In genomic region chr2:68483011-68483410, GRCh38 we compare ENCODE assay signal across 15 cellular contexts.
"Had no signal": no experiment of that assay in that cellular context is flagged by ENCODE, and none has a peak within 500 bp of the region (broad histone marks: within the 10 kb centered on the region; RNA-seq: fewer than 3 reads in every experiment).

No MANE protein-coding gene starts in this region.

- H3K36me3 ChIP-seq: esophagus squamous epithelium, gastroesophageal sphincter had no signal

- H3K4me3 ChIP-seq: esophagus squamous epithelium, gastroesophageal sphincter, lung had no signal

- H3K4me1 Mint-ChIP-seq: nephron progenitor cell had no signal

- H3K4me3 Mint-ChIP-seq: naive thymus-derived CD4-positive, alpha-beta T cell; nephron progenitor cell had no signal

- DNase-seq: effector memory CD4-positive, alpha-beta T cell; esophagus squamous epithelium; glutamatergic neuron; left colon; left ventricle myocardium superior; naive thymus-derived CD4-positive, alpha-beta T cell; nephron progenitor cell; posterior cingulate gyrus; small intestine; stimulated activated CD4-positive, alpha-beta T cell treated with anti-CD3 and anti-CD28 coated beads, Interleukin-12 subunit alpha, Interleukin-12 subunit beta, amount 100 ng/mL, for 4 hours; stimulated activated naive CD4-positive, alpha-beta T cell treated with Interleukin-2 at 50 U/mL for 16 hours; trophoblast cell had no signal

- H3K27ac ChIP-seq: epithelial cell of prostate, esophagus squamous epithelium, gastroesophageal sphincter had no signal

- H3K9me3 ChIP-seq: esophagus squamous epithelium, gastroesophageal sphincter had no signal

- H3K27ac Mint-ChIP-seq: naive thymus-derived CD4-positive, alpha-beta T cell; nephron progenitor cell had no signal

- H3K36me3 Mint-ChIP-seq: naive thymus-derived CD4-positive, alpha-beta T cell had no signal

- ATAC-seq: gastroesophageal sphincter; left colon; left ventricle myocardium superior; naive thymus-derived CD4-positive, alpha-beta T cell had no signal
